In the genomic region with DNA sequence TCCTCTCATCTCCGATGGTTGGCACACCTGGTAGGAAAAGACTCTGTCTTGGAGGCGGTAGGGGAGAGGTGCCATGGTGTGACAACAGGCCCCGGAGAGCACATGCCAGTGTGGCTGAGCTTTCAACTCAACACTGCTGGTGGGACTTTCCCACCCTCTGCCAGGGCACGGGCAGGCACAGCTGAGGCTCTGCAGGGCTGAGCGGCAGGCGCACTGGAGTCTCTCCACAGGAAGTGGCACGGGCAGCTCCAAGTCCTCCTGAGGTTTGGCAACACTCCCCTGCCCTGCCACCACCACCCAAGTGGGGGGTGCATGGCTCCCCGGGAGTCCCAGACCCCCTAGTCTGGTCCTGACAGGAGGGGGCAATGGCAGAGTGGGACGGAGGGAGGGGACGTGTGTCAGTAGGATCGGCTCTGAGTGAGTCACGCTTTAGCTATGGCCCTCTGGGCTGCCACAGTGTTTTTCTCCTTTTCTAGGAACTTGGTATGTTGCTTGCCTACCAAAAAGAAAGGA, we compare ENCODE assay signal across 7 cellular contexts. TPM values are rescaled to one million over a fixed set of nuclear protein-coding genes. Genes with fewer than 3 reads are reported as not detected.
DNase-seq lines count a peak whose midpoint lies in the region; ATAC-seq and TF ChIP-seq lines count a peak whose summit lies in the region.

No MANE protein-coding gene starts in this region.

- ATAC-seq in foreskin keratinocyte (peak; percentile 75), HG02981 (IDR thresholded peaks at IDR 0.05; ENCODE audit: unreplicated experiment) (no peak), HG03139 (IDR thresholded peaks at IDR 0.05; ENCODE audit: unreplicated experiment) (no peak)

- no peak for TF ChIP-seq CTCF in foreskin keratinocyte (conservative IDR thresholded peaks at IDR 0.05)

- H3K9me3 ChIP-seq in skeletal muscle tissue (ENCODE audit: control insufficient read depth in 3 of 3, low read length in 3 of 3), result no peaks in the 10 kb centered on the region

- H3K36me3 ChIP-seq in skeletal muscle tissue (ENCODE audit: control insufficient read depth in 3 of 3, insufficient read depth in 3 of 3, low read length in 3 of 3), result peaks cover 61 to 63% (median 61%) of the 10 kb centered on the region in 3 donors

- H3K27me3 ChIP-seq in foreskin keratinocyte (no peaks in the 10 kb centered on the region), skeletal muscle tissue (ENCODE audit: control insufficient read depth in 3 of 3, insufficient read depth in 3 of 3, low read length in 3 of 3) (no peaks in the 10 kb centered on the region)

- H3K27ac ChIP-seq in foreskin keratinocyte (peak overlapping the region; percentile 61), skeletal muscle tissue (ENCODE audit: low read depth, low read length) (peak overlapping the region; percentile 55)

- H3K4me1 ChIP-seq in foreskin keratinocyte, result peaks cover 32% of the 10 kb centered on the region
- H3K4me1 ChIP-seq in skeletal muscle tissue (ENCODE audit: control insufficient read depth in 3 of 3, insufficient read depth in 3 of 3, low read length in 3 of 3), result peaks cover 26 to 38% (median 37%) of the 10 kb centered on the region in 3 donors

- H3K9ac ChIP-seq in skeletal muscle tissue (ENCODE audit: low read depth in 1 of 3, low read length in 3 of 3), result peak overlapping the region in 2 of 3 donors; percentile 15 to 54

- H3K4me3 ChIP-seq in skeletal muscle tissue (ENCODE audit: low read length in 3 of 3), result peak overlapping the region in 1 of 3 donors; percentile 13

- DNase-seq in MV-4-11 (lab: John Stamatoyannopoulos, UW), result peak; percentile 68
- peak; percentile 48 to 63 for DNase-seq in activated T-cell treated with anti-CD3 and anti-CD28 coated beads, Interleukin-2, amount 50 U/mL, for 48 hours
- peak; percentile 64 to 83 for DNase-seq in foreskin keratinocyte
- no peak for DNase-seq in NOMO-1 (lab: John Stamatoyannopoulos, UW; ENCODE audit: unreplicated experiment in 2 of 2)

RNA-seq across cellular contexts. Expression of gene EVA1B, which starts 27.3 kb away (rescaled TPM):
- total RNA-seq in foreskin keratinocyte (19.5 and 28.7 TPM in 2 replicates), skeletal muscle tissue (40.7 TPM)
- 24.8 and 38.2 TPM in 2 replicates for polyA plus RNA-seq in foreskin keratinocyte

RNA-seq across cellular contexts. Expression of gene STK40, which starts 35.0 kb away (rescaled TPM):
- 11.5 and 12.6 TPM in 2 replicates for total RNA-seq in foreskin keratinocyte
- polyA plus RNA-seq in foreskin keratinocyte, result 8.4 and 8.7 TPM in 2 replicates
- 11.0 TPM for total RNA-seq in skeletal muscle tissue

RNA-seq across cellular contexts. Expression of gene SH3D21, which starts 44.5 kb away (rescaled TPM):
- total RNA-seq in foreskin keratinocyte, result 5.5 and 6.9 TPM in 2 replicates
- polyA plus RNA-seq in foreskin keratinocyte, result 2.3 and 3.5 TPM in 2 replicates
- total RNA-seq in skeletal muscle tissue, result 0.52 TPM

RNA-seq across cellular contexts. Expression of gene LSM10, which starts 47.0 kb away (rescaled TPM):
- total RNA-seq in foreskin keratinocyte (16.1 and 25.6 TPM in 2 replicates), skeletal muscle tissue (4.2 TPM)
- polyA plus RNA-seq in foreskin keratinocyte, result 73.4 and 73.9 TPM in 2 replicates

Comparison
In these comparisons a context has a peak if more than half of its experiments do, and no peak if none do; other contexts are left out.
1. DNase-seq: peak in MV-4-11 (single experiment), activated T-cell treated with anti-CD3 and anti-CD28 coated beads, Interleukin-2, amount 50 U/mL, for 48 hours (2 of 2) and foreskin keratinocyte (2 of 2); none in NOMO-1 (0 of 2).